9 cellular contexts compared by ENCODE assay signal in the genomic region with DNA sequence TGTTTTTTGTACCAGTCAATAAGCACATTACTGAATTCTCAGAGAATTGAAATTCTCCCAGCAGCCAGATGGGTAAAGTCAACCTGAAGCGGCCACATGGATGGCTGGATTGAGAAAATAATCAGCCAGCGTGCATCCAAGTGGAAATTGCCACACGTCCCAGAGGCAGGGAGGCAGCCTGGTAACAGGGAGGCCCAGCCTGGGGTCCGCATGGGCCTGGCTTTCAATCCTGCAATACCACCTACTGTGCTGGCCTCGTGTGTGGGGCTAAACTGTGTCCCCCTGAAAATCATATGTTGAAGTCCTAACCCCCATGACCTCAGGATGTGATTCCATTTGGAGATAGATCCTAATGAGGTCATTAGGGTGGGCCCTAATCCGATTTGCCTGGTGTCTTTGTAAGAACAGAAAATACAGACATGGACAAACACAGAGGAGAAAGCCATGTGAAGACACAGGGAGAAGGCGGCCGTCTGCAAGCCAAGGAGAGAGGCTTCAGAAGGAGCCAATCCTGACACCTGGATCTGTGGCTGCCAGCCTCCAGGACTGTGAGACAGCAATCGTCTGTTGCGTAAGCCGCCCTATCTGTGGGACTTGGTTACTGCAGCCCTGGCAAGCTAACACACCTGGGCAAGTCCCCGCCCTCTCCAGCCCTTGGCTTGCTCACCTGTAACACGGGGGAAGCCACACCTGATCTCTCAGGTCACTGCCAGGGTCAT.
DNase-seq lines count a peak whose midpoint lies in the region; ATAC-seq, FAIRE-seq and TF ChIP-seq lines count a peak whose summit lies in the region.
"Had no signal": no experiment of that assay in that cellular context is flagged by ENCODE, and none has a peak within 500 bp of the region (broad histone marks: within the 10 kb centered on the region; RNA-seq: fewer than 3 reads in every experiment).

No MANE protein-coding gene starts in this region.

- CTCF ChIA-PET in GM12878 (lab: Yijun Ruan, JAX), result no interaction called here

- H2BK5ac ChIP-seq in mesendoderm (ENCODE audit: low read length), result no peak overlapping the region

- H4K8ac ChIP-seq in mesendoderm (ENCODE audit: low read depth, low read length), result no peak overlapping the region

- DNase-seq in DMS53 treated with DMSO at 0.1 percent for 48 hours (lab: John Stamatoyannopoulos, UW; ENCODE audit: unreplicated experiment), result peak; percentile 88
- no peak for DNase-seq in GM12878 (ENCODE audit: low read depth, low spot score)
- DNase-seq in mesendoderm, result peak; percentile 88
- no peak for DNase-seq in amygdala (lab: John Stamatoyannopoulos, UW)
- DNase-seq in NCI-H1694 (lab: John Stamatoyannopoulos, UW), result no peak

- H3K4me3 ChIP-seq in GM12878, result no peak overlapping the region
- H3K4me3 ChIP-seq in mesendoderm (ENCODE audit: low read length), result no peak overlapping the region

- H3K36me3 ChIP-seq in GM12878 (ENCODE audit: control insufficient read depth in 2 of 2, insufficient read depth in 2 of 2, low read length in 1 of 2), result no peaks in the 10 kb centered on the region; a peak in 3 of 4 replicates
- H3K36me3 ChIP-seq in mesendoderm (ENCODE audit: control insufficient read depth, insufficient read depth, low read length), result no peaks in the 10 kb centered on the region

- TF ChIP-seq CTCF in GM12878 (IDR thresholded peaks at IDR 0.05 in 2 of 3, conservative IDR thresholded peaks at IDR 0.05 in 1 of 3; ENCODE audit: control insufficient read depth in 2 of 3, extremely low read depth in 1 of 3, insufficient read depth in 1 of 3, low read depth in 3 of 3, low read length in 3 of 3), result peak in 2 of 3 experiments; percentile 36 to 38; a peak in 3 of 6 replicates

- H3K79me2 ChIP-seq in GM12878 (ENCODE audit: control insufficient read depth, insufficient read depth, low read length) (no peaks in the 10 kb centered on the region), mesendoderm (ENCODE audit: control insufficient read depth, insufficient read depth, low read length) (no peaks in the 10 kb centered on the region)

- no peak overlapping the region for H2BK15ac ChIP-seq in mesendoderm (replicated peaks; ENCODE audit: low read depth)

- TF ChIP-seq RAD21 in Ishikawa (IDR thresholded peaks at IDR 0.05; ENCODE audit: low read depth) (no peak), GM12878 (IDR thresholded peaks at IDR 0.05; ENCODE audit: insufficient read depth, low read depth, low read length) (no peak)

- no TSS peak for BruUV-seq in GM12878 (replicated peaks; lab: Mats Ljungman, UMichigan)

- RAD21 ChIA-PET in GM12878 (lab: Charles Lee; ENCODE audit: unreplicated experiment), result no interaction called here

- no peaks in the 10 kb centered on the region for H4K20me1 ChIP-seq in GM12878 (ENCODE audit: control insufficient read depth, insufficient read depth)

- no peaks in the 10 kb centered on the region for H3K4me1 ChIP-seq in GM12878 (ENCODE audit: control insufficient read depth, insufficient read depth, low read length)
- no peaks in the 10 kb centered on the region for H3K4me1 ChIP-seq in mesendoderm (ENCODE audit: control insufficient read depth, low read depth, low read length)

- POLR2A ChIA-PET in GM12878 (lab: Charles Lee), result no interaction called here

- SMC1A ChIA-PET in GM12878 (lab: Charles Lee; ENCODE audit: uncharacterized antibody, unreplicated experiment), result no interaction called here

- FAIRE-seq in GM12878 (lab: Jason Lieb, UNC), result peak; percentile 84

- intact Hi-C loops in GM12878 (cut with micrococcal nuclease; ENCODE audit: unreplicated experiment), result no loop called here

- H2AK5ac ChIP-seq in mesendoderm (ENCODE audit: low read length), result peak overlapping the region; percentile 92

- H3K79me1 ChIP-seq in mesendoderm (ENCODE audit: low read length), result no peaks in the 10 kb centered on the region

- H3K9me3 ChIP-seq in GM12878 (replicated peaks; ENCODE audit: control insufficient read depth, insufficient read depth, low read length), result no peaks in the 10 kb centered on the region

- no peak overlapping the region for H3K27ac ChIP-seq in GM12878 (ENCODE audit: control insufficient read depth, insufficient read depth)
- H3K27ac ChIP-seq in mesendoderm (ENCODE audit: low read depth, low read length), result no peak overlapping the region
- H3K27ac ChIP-seq: HL-60 had no signal

- H3K56ac ChIP-seq in mesendoderm (ENCODE audit: low read length), result peak overlapping the region; percentile 49

- peak; percentile 71 for ATAC-seq in GM12878
- no peak for ATAC-seq in GM21723 (IDR thresholded peaks at IDR 0.05; ENCODE audit: unreplicated experiment)
- no peak for ATAC-seq in HG03439 (IDR thresholded peaks at IDR 0.05; ENCODE audit: unreplicated experiment)

- no peak for TF ChIP-seq POLR2A in GM12878 (IDR thresholded peaks at IDR 0.05; ENCODE audit: low read depth, low read length)

- H3K23ac ChIP-seq in mesendoderm (ENCODE audit: low read length), result no peak overlapping the region

- peak overlapping the region; percentile 24 for H3K18ac ChIP-seq in mesendoderm (ENCODE audit: low read length)

- WGBS in GM12878 (ENCODE audit: insufficient coverage, insufficient replicate concordance, low lambda C conversion rate, missing lambda C conversion rate), result 44% methylated on average over 13 of the region's 13 CpGs
- no CpG with 5 or more reads among the region's 13 CpGs for WGBS in mesendoderm (ENCODE audit: extremely low coverage, insufficient coverage, low lambda C conversion rate)

- no peak overlapping the region for H4K5ac ChIP-seq in mesendoderm (ENCODE audit: low read length)

- no peak overlapping the region for H3K4ac ChIP-seq in mesendoderm (ENCODE audit: low read depth, low read length)

- no peak overlapping the region for H2AFZ ChIP-seq in GM12878 (ENCODE audit: control insufficient read depth, low read depth, low read length)

- H3K27me3 ChIP-seq in GM12878 (replicated peaks in 1 of 2; ENCODE audit: control insufficient read depth in 2 of 2, insufficient read depth in 2 of 2, low read length in 1 of 2) (no peaks in the 10 kb centered on the region), mesendoderm (ENCODE audit: insufficient read depth, low read length, poor library complexity) (no peaks in the 10 kb centered on the region)

- H3K4me2 ChIP-seq in GM12878 (ENCODE audit: control insufficient read depth, insufficient read depth) (no peak overlapping the region), mesendoderm (ENCODE audit: low read length) (no peak overlapping the region)

- in situ Hi-C loops in GM12878 (cut with MboI), result no loop called here

- H2BK120ac ChIP-seq in mesendoderm (ENCODE audit: low read depth, low read length), result no peak overlapping the region

- H3K9ac ChIP-seq in GM12878 (ENCODE audit: control insufficient read depth, insufficient read depth, low read length), result no peak overlapping the region
- H3K9ac ChIP-seq in mesendoderm (ENCODE audit: low read length), result no peak overlapping the region

- TF ChIP-seq EP300 in Ishikawa (IDR thresholded peaks at IDR 0.05; ENCODE audit: borderline replicate concordance) (no peak), GM12878 (IDR thresholded peaks at IDR 0.05; ENCODE audit: borderline replicate concordance in 1 of 2, control insufficient read depth in 1 of 2, low read depth in 2 of 2, low read length in 2 of 2) (no peak)

TF ChIP-seq in Ishikawa, 13 proteins besides CTCF, POLR2A, EP300 and RAD21:
- TF ChIP-seq, protein P1, sequence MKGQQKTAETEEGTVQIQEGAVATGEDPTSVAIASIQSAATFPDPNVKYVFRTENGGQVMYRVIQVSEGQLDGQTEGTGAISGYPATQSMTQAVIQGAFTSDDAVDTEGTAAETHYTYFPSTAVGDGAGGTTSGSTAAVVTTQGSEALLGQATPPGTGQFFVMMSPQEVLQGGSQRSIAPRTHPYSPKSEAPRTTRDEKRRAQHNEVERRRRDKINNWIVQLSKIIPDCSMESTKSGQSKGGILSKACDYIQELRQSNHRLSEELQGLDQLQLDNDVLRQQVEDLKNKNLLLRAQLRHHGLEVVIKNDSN (IDR thresholded peaks at IDR 0.05), result no peak
- TF ChIP-seq TAF1 (IDR thresholded peaks at IDR 0.05; ENCODE audit: low read depth) (no peak), CEBPB (IDR thresholded peaks at IDR 0.05) (peak; percentile 79; the same call in 1 of the 2 replicates)
- TF ChIP-seq, protein P2, sequence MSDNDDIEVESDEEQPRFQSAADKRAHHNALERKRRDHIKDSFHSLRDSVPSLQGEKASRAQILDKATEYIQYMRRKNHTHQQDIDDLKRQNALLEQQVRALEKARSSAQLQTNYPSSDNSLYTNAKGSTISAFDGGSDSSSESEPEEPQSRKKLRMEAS (IDR thresholded peaks at IDR 0.05), result no peak

TF ChIP-seq in GM12878, 131 proteins besides CTCF, POLR2A, EP300 and RAD21 (continues in another document):
- TF ChIP-seq SIN3A (IDR thresholded peaks at IDR 0.05; ENCODE audit: low read depth, low read length), result no peak
- no peak for TF ChIP-seq SUPT20H (IDR thresholded peaks at IDR 0.05; ENCODE audit: borderline replicate concordance, control insufficient read depth, low read depth, low read length)
- TF ChIP-seq, protein P3, sequence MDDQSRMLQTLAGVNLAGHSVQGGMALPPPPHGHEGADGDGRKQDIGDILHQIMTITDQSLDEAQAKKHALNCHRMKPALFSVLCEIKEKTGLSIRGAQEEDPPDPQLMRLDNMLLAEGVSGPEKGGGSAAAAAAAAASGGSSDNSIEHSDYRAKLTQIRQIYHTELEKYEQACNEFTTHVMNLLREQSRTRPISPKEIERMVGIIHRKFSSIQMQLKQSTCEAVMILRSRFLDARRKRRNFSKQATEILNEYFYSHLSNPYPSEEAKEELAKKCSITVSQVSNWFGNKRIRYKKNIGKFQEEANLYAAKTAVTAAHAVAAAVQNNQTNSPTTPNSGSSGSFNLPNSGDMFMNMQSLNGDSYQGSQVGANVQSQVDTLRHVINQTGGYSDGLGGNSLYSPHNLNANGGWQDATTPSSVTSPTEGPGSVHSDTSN (IDR thresholded peaks at IDR 0.05; ENCODE audit: insufficient replicate concordance, low read depth, low read length), result no peak
- TF ChIP-seq KLF5 (IDR thresholded peaks at IDR 0.05; ENCODE audit: partially characterized antibody), result no peak
- TF ChIP-seq HCFC1 (IDR thresholded peaks at IDR 0.05; ENCODE audit: low read length), result no peak

Comparison
In these comparisons a context has a peak if more than half of its experiments do, and no peak if none do; other contexts are left out.
1. DNase-seq: peak in DMS53 treated with DMSO at 0.1 percent for 48 hours (single experiment) and mesendoderm (single experiment); none in GM12878 (single experiment), amygdala (0 of 56) and NCI-H1694 (single experiment).